ENCODE assay signal across 8 cellular contexts in genomic region chr12:54352891-54353874, GRCh38. TPM values are rescaled to one million over a fixed set of nuclear protein-coding genes. Genes with fewer than 3 reads are reported as not detected.
DNase-seq lines count a peak whose midpoint lies in the region; ATAC-seq and TF ChIP-seq lines count a peak whose summit lies in the region.

No MANE protein-coding gene starts in this region.

- H3K4me3 Mint-ChIP-seq in progenitor cell of endocrine pancreas (ENCODE audit: low read depth), result peak overlapping the region; percentile 63

- H3K36me3 Mint-ChIP-seq in progenitor cell of endocrine pancreas (ENCODE audit: insufficient read depth), result peaks cover 10% of the 10 kb centered on the region

- H3K36me3 ChIP-seq in GM23248 (ENCODE audit: low read depth), result peaks cover 14% of the 10 kb centered on the region; the same call in 1 of the 2 replicates
- peaks cover 10% of the 10 kb centered on the region for H3K36me3 ChIP-seq in Panc1 (ENCODE audit: control insufficient read depth, insufficient read depth, low read length)

- H2AFZ ChIP-seq in GM23248, result no peak overlapping the region

- no peaks in the 10 kb centered on the region for H3K9me2 ChIP-seq in GM23248 (ENCODE audit: insufficient read depth)

- 25% methylated on average over 1 of the region's 1 CpG; no CpG with 5 or more reads in 1 of the 2 experiments for WGBS in GM23248 (ENCODE audit: low coverage in 1 of 2, low lambda C conversion rate in 2 of 2, missing lambda C conversion rate in 2 of 2), 2 experiments

- ATAC-seq in Panc1 (0 out of 2 replicates have a peak, but pooled peaks have one; percentile 21), Right ventricle myocardium superior (ENCODE audit: poor library complexity) (peak; percentile 48), HG03439 (IDR thresholded peaks at IDR 0.05; ENCODE audit: unreplicated experiment) (no peak), HG02763 (IDR thresholded peaks at IDR 0.05; ENCODE audit: unreplicated experiment) (no peak)

- H3F3A ChIP-seq in GM23248 (ENCODE audit: insufficient read depth), result peaks cover 41% of the 10 kb centered on the region; the same call in 1 of the 2 replicates

- DNase-seq in GM23248 (peak; percentile 74), Panc1 (ENCODE audit: low read depth, low spot score) (no peak), Right ventricle myocardium superior (no peak), progenitor cell of endocrine pancreas (ENCODE audit: low spot score, unreplicated experiment) (no peak), T-helper 2 cell (no peak), dedifferentiated amniotic fluid mesenchymal stem cell (ENCODE audit: extremely low spot score) (no peak)

- TF ChIP-seq CTCF in Panc1 (IDR thresholded peaks at IDR 0.05) (no peak), progenitor cell of endocrine pancreas (IDR thresholded peaks at IDR 0.05; ENCODE audit: unreplicated experiment) (no peak)

- POLR2A ChIA-PET in Panc1 (lab: Charles Lee), result interaction anchor here (0.7 kb wide), 2 partner anchors 17 to 81 kb away, joined by 4 read pairs; no protein-coding TSS in a partner anchor

- H3K27ac ChIP-seq in GM23248, result peak overlapping the region; percentile 82
- H3K27ac ChIP-seq in Panc1 (ENCODE audit: low read length), result no peak overlapping the region

- peak overlapping the region; percentile 62 for H3K9ac ChIP-seq in GM23248

- H3K4me1 ChIP-seq in GM23248 (ENCODE audit: insufficient read depth) (peaks cover 26% of the 10 kb centered on the region), Panc1 (ENCODE audit: control insufficient read depth, insufficient read depth, low read length) (peaks cover 18% of the 10 kb centered on the region)

- H3K79me2 ChIP-seq in GM23248 (ENCODE audit: insufficient read depth), result no peaks in the 10 kb centered on the region

- peak overlapping the region; percentile 34 for H3K4me2 ChIP-seq in GM23248 (ENCODE audit: unreplicated experiment)

- H3K4me3 ChIP-seq in GM23248, result no peak overlapping the region
- H3K4me3 ChIP-seq in Panc1 (ENCODE audit: low read depth in 2 of 2, low read length in 2 of 2), result no peak overlapping the region

- H3K4me1 Mint-ChIP-seq in progenitor cell of endocrine pancreas (ENCODE audit: low read depth), result peaks cover 45% of the 10 kb centered on the region

- H3K27ac Mint-ChIP-seq in progenitor cell of endocrine pancreas, result peak overlapping the region; percentile 95

- no peaks in the 10 kb centered on the region for H3K27me3 ChIP-seq in GM23248 (replicated peaks; ENCODE audit: insufficient read depth)
- no peaks in the 10 kb centered on the region for H3K27me3 ChIP-seq in Panc1 (ENCODE audit: control insufficient read depth, insufficient read depth, low read length)

- H3K9me3 Mint-ChIP-seq in progenitor cell of endocrine pancreas (ENCODE audit: low read depth), result no peaks in the 10 kb centered on the region

- intact Hi-C loops in Panc1 (cut with micrococcal nuclease; ENCODE audit: unreplicated experiment) (no loop called here), Right ventricle myocardium superior (cut with DNase I) (no loop called here)

- H3K27me3 Mint-ChIP-seq in progenitor cell of endocrine pancreas, result no peaks in the 10 kb centered on the region

- no TSS peak for BruUV-seq in Panc1 (replicated peaks; lab: Mats Ljungman, UMichigan)

- H3K9me3 ChIP-seq in GM23248 (ENCODE audit: low read depth) (no peaks in the 10 kb centered on the region), Panc1 (ENCODE audit: control insufficient read depth, insufficient read depth, low read depth, low read length) (no peaks in the 10 kb centered on the region)

- CTCF ChIA-PET in Panc1 (lab: Charles Lee), result interaction anchor here (0.7 to 0.8 kb wide), 2 partner anchors 15 to 81 kb away, joined by 6 to 8 read pairs; no protein-coding TSS in a partner anchor

- no peaks in the 10 kb centered on the region for H4K20me1 ChIP-seq in GM23248 (ENCODE audit: insufficient read depth)

- in situ Hi-C loops in GM23248 (cut with MboI) (no loop called here), Panc1 (cut with HindIII; ENCODE audit: low pct_unique_long_range_greater_than_20kb, low sequenced_read_pairs) (no loop called here)

RNA-seq across cellular contexts. Expression of gene GPR84, which starts 11.1 kb away (rescaled TPM):
- total RNA-seq in GM23248 (2014; rRNA removed; shearing (Covaris generic)), result not detected in 2 replicates
- not detected in 2 replicates for polyA plus RNA-seq in GM23248 (2016; fragmentation: Nextera tagmentation; extraction: Ambion mirVana)
- total RNA-seq in Panc1 (2021; ENCODE audit: unreplicated experiment) (not detected), Right ventricle myocardium superior (not detected), progenitor cell of endocrine pancreas (not detected in 2 replicates)
- polyA plus RNA-seq in Panc1 (2012; ENCODE audit: insufficient read length), result not detected

RNA-seq across cellular contexts. Expression of gene COPZ1, which starts 28.3 kb away (rescaled TPM):
- total RNA-seq in GM23248 (2014; rRNA removed; shearing (Covaris generic)), result 149 and 204 TPM in 2 replicates
- 170 and 183 TPM in 2 replicates for polyA plus RNA-seq in GM23248 (2016; fragmentation: Nextera tagmentation; extraction: Ambion mirVana)
- total RNA-seq in Panc1 (2021; ENCODE audit: unreplicated experiment), result 175 TPM
- 147 TPM for polyA plus RNA-seq in Panc1 (2012; ENCODE audit: insufficient read length)
- total RNA-seq in Right ventricle myocardium superior, result 116 TPM
- 165 and 173 TPM in 2 replicates for total RNA-seq in progenitor cell of endocrine pancreas

RNA-seq across cellular contexts. Expression of gene ZNF385A, which starts 31.4 kb away (rescaled TPM):
- 1.6 and 1.8 TPM in 2 replicates for total RNA-seq in GM23248 (2014; rRNA removed; shearing (Covaris generic))
- polyA plus RNA-seq in GM23248 (2016; fragmentation: Nextera tagmentation; extraction: Ambion mirVana), result 2.9 and 3.1 TPM in 2 replicates
- total RNA-seq in Panc1 (2021; ENCODE audit: unreplicated experiment) (5.9 TPM), Right ventricle myocardium superior (10.7 TPM), progenitor cell of endocrine pancreas (15.6 and 16.6 TPM in 2 replicates)
- polyA plus RNA-seq in Panc1 (2012; ENCODE audit: insufficient read length), result 10.0 TPM

RNA-seq across cellular contexts. Expression of gene NFE2, which starts 52.4 kb away (rescaled TPM):
- not detected in 2 replicates for total RNA-seq in GM23248 (2014; rRNA removed; shearing (Covaris generic))
- 0.46 TPM in 1 of 2 replicates, not detected in the other for polyA plus RNA-seq in GM23248 (2016; fragmentation: Nextera tagmentation; extraction: Ambion mirVana)
- total RNA-seq in Panc1 (2021; ENCODE audit: unreplicated experiment) (0.26 TPM), Right ventricle myocardium superior (0.40 TPM), progenitor cell of endocrine pancreas (17.2 and 17.9 TPM in 2 replicates)
- polyA plus RNA-seq in Panc1 (2012; ENCODE audit: insufficient read length), result 0.24 TPM

Comparison
In these comparisons a context has a peak if more than half of its experiments do, and no peak if none do; other contexts are left out.
1. ATAC-seq: peak in Panc1 (single experiment) and Right ventricle myocardium superior (single experiment); none in HG03439 (single experiment) and HG02763 (single experiment).